8 cellular contexts compared by ENCODE assay signal in the genomic region with DNA sequence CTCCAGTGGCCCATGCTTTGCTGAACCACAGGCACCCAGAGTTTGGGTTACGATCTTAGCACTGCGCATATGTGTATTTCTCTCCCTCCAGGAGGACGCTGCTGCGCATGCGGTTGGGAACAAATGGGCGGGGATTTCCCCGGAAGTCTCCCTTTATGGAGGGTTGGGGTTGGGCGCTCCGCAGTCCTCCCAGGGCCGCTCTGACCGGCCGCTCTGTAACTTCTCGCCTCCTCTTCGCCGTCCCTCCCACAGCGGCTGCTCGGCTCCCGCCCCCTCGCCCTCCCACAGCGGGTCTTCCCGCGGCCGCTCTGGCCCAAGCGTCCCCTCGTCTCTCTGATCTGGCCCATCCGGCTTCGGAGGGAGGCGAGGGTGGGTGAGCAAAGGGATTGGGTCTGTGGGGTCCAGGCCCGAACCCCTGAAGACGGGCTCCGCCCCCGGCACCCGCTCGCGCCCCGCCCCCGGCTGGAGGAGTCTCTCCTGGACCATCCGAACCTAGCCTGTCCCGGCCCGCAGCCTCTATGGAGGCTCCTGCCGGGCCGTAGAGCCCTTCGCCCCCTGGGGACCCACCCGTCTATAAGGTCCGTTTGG. TPM values are rescaled to one million over a fixed set of nuclear protein-coding genes. Genes with fewer than 3 reads are reported as not detected.
DNase-seq lines count a peak whose midpoint lies in the region; ATAC-seq, FAIRE-seq and TF ChIP-seq lines count a peak whose summit lies in the region.

A gene with protein sequence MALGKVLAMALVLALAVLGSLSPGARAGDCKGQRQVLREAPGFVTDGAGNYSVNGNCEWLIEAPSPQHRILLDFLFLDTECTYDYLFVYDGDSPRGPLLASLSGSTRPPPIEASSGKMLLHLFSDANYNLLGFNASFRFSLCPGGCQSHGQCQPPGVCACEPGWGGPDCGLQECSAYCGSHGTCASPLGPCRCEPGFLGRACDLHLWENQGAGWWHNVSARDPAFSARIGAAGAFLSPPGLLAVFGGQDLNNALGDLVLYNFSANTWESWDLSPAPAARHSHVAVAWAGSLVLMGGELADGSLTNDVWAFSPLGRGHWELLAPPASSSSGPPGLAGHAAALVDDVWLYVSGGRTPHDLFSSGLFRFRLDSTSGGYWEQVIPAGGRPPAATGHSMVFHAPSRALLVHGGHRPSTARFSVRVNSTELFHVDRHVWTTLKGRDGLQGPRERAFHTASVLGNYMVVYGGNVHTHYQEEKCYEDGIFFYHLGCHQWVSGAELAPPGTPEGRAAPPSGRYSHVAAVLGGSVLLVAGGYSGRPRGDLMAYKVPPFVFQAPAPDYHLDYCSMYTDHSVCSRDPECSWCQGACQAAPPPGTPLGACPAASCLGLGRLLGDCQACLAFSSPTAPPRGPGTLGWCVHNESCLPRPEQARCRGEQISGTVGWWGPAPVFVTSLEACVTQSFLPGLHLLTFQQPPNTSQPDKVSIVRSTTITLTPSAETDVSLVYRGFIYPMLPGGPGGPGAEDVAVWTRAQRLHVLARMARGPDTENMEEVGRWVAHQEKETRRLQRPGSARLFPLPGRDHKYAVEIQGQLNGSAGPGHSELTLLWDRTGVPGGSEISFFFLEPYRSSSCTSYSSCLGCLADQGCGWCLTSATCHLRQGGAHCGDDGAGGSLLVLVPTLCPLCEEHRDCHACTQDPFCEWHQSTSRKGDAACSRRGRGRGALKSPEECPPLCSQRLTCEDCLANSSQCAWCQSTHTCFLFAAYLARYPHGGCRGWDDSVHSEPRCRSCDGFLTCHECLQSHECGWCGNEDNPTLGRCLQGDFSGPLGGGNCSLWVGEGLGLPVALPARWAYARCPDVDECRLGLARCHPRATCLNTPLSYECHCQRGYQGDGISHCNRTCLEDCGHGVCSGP (N-terminal part only) (plus strand): TSS at position 328 of the 588 bp plus-strand sequence. CDS start 609 bp downstream, outside the sequence.

- DNase-seq in AG04449 (ENCODE audit: low read depth, low spot score) (peak; percentile 91), NCI-H2196 (lab: John Stamatoyannopoulos, UW; ENCODE audit: unreplicated experiment) (peak; percentile 99), WERI-Rb-1 (peak; percentile 99), bronchial epithelial cell (ENCODE audit: low read depth) (peak; percentile 98), iPS-NIHi11 (ENCODE audit: low spot score) (peak; percentile 96), small intestine (peak; percentile 99)

- TF ChIP-seq CTCF in AG04449 (IDR thresholded peaks at IDR 0.05; ENCODE audit: insufficient read depth, low read length, missing control alignments) (peak; percentile 83), WERI-Rb-1 (IDR thresholded peaks at IDR 0.05; ENCODE audit: low read depth, low read length) (peak; percentile 79), bronchial epithelial cell (IDR thresholded peaks at IDR 0.05; ENCODE audit: insufficient read depth, low read length, severe bottlenecking) (peak; percentile 89)

- H3K36me3 ChIP-seq in WERI-Rb-1, result no peaks in the 10 kb centered on the region; the same call in 1 of the 2 replicates
- no peaks in the 10 kb centered on the region for H3K36me3 ChIP-seq in bronchial epithelial cell (ENCODE audit: control insufficient read depth, insufficient read depth, low read length)
- no peaks in the 10 kb centered on the region for H3K36me3 ChIP-seq in small intestine (ENCODE audit: control insufficient read depth in 2 of 2, insufficient read depth in 2 of 2, low read length in 2 of 2)

- ATAC-seq in GM18868 (IDR thresholded peaks at IDR 0.05; ENCODE audit: unreplicated experiment), result peak; percentile 88
- ATAC-seq in HG03108 (IDR thresholded peaks at IDR 0.05; ENCODE audit: unreplicated experiment), result peak; percentile 86

- POLR2A ChIA-PET in AG04449 (lab: Yijun Ruan, JAX), result no interaction called here

- no peaks in the 10 kb centered on the region for H3K9me3 ChIP-seq in WERI-Rb-1 (ENCODE audit: severe bottlenecking)
- H3K9me3 ChIP-seq in small intestine (ENCODE audit: control insufficient read depth, low read depth), result no peaks in the 10 kb centered on the region

- H3K4me1 ChIP-seq in small intestine (ENCODE audit: control insufficient read depth in 2 of 2, insufficient read depth in 1 of 2, low read depth in 1 of 2, low read length in 1 of 2), result peaks cover 0 to 4% of the 10 kb centered on the region in 2 donors

- peak; percentile 98 for FAIRE-seq in bronchial epithelial cell (lab: Jason Lieb, UNC)
- peak; percentile 61 for FAIRE-seq in small intestine (lab: Jason Lieb, UNC)

- 0% methylated on average over 33 to 45 of the region's 45 CpGs for WGBS in small intestine, 3 donors

- H3K27me3 ChIP-seq in WERI-Rb-1 (ENCODE audit: insufficient read depth, low read depth, severe bottlenecking) (no peaks in the 10 kb centered on the region), bronchial epithelial cell (ENCODE audit: control insufficient read depth, insufficient read depth, low read length) (peaks cover 6% of the 10 kb centered on the region), small intestine (ENCODE audit: control insufficient read depth in 2 of 2, insufficient read depth in 2 of 2, low read length in 2 of 2) (peaks cover 5 to 6% of the 10 kb centered on the region in 2 donors)

- peak within 1 kb of the TSS; percentile 80 for H3K27ac ChIP-seq in WERI-Rb-1
- peak within 1 kb of the TSS; percentile 3 to 47 for H3K27ac ChIP-seq in small intestine (ENCODE audit: low read depth in 1 of 2, low read length in 1 of 2)

- CTCF ChIA-PET in AG04449 (lab: Yijun Ruan, JAX), result no interaction called here

- H3K4me3 ChIP-seq in AG04449 (ENCODE audit: low read depth, low read length), result peak within 1 kb of the TSS; percentile 88
- H3K4me3 ChIP-seq in WERI-Rb-1 (ENCODE audit: low read depth, low read length), result peak within 1 kb of the TSS; percentile 94
- H3K4me3 ChIP-seq in bronchial epithelial cell (ENCODE audit: low read depth, low read length), result peak within 1 kb of the TSS; percentile 86
- peak within 1 kb of the TSS; percentile 80 to 87 for H3K4me3 ChIP-seq in small intestine (ENCODE audit: low read depth in 1 of 2, low read length in 2 of 2)

RNA-seq across cellular contexts. Expression of the gene that starts here (rescaled TPM):
- total RNA-seq in bronchial epithelial cell, result 7.1 and 14.0 TPM in 2 replicates
- polyA plus RNA-seq in small intestine, result 10 to 100 TPM in 1 of 3 donors, 1 to 10 TPM in 2; 2.4 to 10.2 (median 3.6) TPM

Comparison
In these comparisons a context has a peak if more than half of its experiments do, and no peak if none do; other contexts are left out.
1. Peak in every context shown above with its lines: DNase-seq, ATAC-seq, H3K4me3 ChIP-seq and H3K27ac ChIP-seq.